31 cellular contexts compared by ENCODE assay signal in genomic region chr12:58586762-58587161, GRCh38.
"Had no signal": no experiment of that assay in that cellular context is flagged by ENCODE, and none has a peak within 500 bp of the region (broad histone marks: within the 10 kb centered on the region; RNA-seq: fewer than 3 reads in every experiment).

No MANE protein-coding gene starts in this region.

- H3K4me3 ChIP-seq: neural progenitor cell, ovary, psoas muscle, skin epidermis, smooth muscle cell, spleen, suprapubic skin, testis, tibial artery, transverse colon, upper lobe of right lung, uterus had no signal

- H3K9me3 ChIP-seq: ovary, psoas muscle, spleen, suprapubic skin, testis, tibial artery, transverse colon, upper lobe of right lung, uterus had no signal

- H3K27me3 ChIP-seq: neural progenitor cell, ovary, spleen, suprapubic skin, testis, tibial artery, transverse colon, upper lobe of right lung, uterus had no signal

- H3K36me3 ChIP-seq: neural progenitor cell, ovary, spleen, suprapubic skin, tibial artery, transverse colon, upper lobe of right lung, uterus had no signal

- H3K79me2 ChIP-seq: parathyroid adenoma had no signal

- H3K9ac ChIP-seq: neural progenitor cell, parathyroid adenoma had no signal

- H3K27me3 Mint-ChIP-seq: progenitor cell of endocrine pancreas; stimulated activated memory B cell treated with anti-CD40 and anti-IgM and Interleukin-4, amounts not matched to agents 10 μg/mL and 1 μg/mL and 100 μg/mL, for 72 hours; stimulated activated naive CD8-positive, alpha-beta T cell treated with anti-CD3 and anti-CD28 coated beads, Interleukin-15, amount 100 ng/mL, for 72 hours had no signal

- H3K4me3 Mint-ChIP-seq: natural killer cell; nephron; neural progenitor cell; stimulated activated memory B cell treated with anti-CD40 and anti-IgM and Interleukin-4, amounts not matched to agents 10 μg/mL and 1 μg/mL and 100 μg/mL, for 72 hours; stimulated activated naive CD8-positive, alpha-beta T cell treated with anti-CD3 and anti-CD28 coated beads, Interleukin-15, amount 100 ng/mL, for 72 hours; type B pancreatic cell had no signal

- H3K27ac Mint-ChIP-seq: natural killer cell; nephron; neural progenitor cell; progenitor cell of endocrine pancreas; stimulated activated memory B cell treated with anti-CD40 and anti-IgM and Interleukin-4, amounts not matched to agents 10 μg/mL and 1 μg/mL and 100 μg/mL, for 72 hours; stimulated activated naive CD8-positive, alpha-beta T cell treated with anti-CD3 and anti-CD28 coated beads, Interleukin-15, amount 100 ng/mL, for 72 hours; type B pancreatic cell had no signal

- H3K4me2 ChIP-seq: neural progenitor cell, smooth muscle cell had no signal

- H3K4me1 Mint-ChIP-seq: natural killer cell; stimulated activated memory B cell treated with anti-CD40 and anti-IgM and Interleukin-4, amounts not matched to agents 10 μg/mL and 1 μg/mL and 100 μg/mL, for 72 hours; stimulated activated naive CD8-positive, alpha-beta T cell treated with anti-CD3 and anti-CD28 coated beads, Interleukin-15, amount 100 ng/mL, for 72 hours had no signal

- H3K36me3 Mint-ChIP-seq: natural killer cell; neural progenitor cell; stimulated activated memory B cell treated with anti-CD40 and anti-IgM and Interleukin-4, amounts not matched to agents 10 μg/mL and 1 μg/mL and 100 μg/mL, for 72 hours; type B pancreatic cell had no signal

- H3K27ac ChIP-seq: neural progenitor cell, ovary, parathyroid adenoma, psoas muscle, skin epidermis, spleen, suprapubic skin, testis, tibial artery, transverse colon, upper lobe of right lung, uterus had no signal

- H3K9me3 Mint-ChIP-seq: nephron; neural progenitor cell; stimulated activated memory B cell treated with anti-CD40 and anti-IgM and Interleukin-4, amounts not matched to agents 10 μg/mL and 1 μg/mL and 100 μg/mL, for 72 hours; type B pancreatic cell had no signal

- H3K4me1 ChIP-seq: parathyroid adenoma, psoas muscle, spleen, testis, uterus had no signal

- H2AFZ ChIP-seq: neural progenitor cell, parathyroid adenoma had no signal

- DNase-seq: natural killer cell; occipital lobe; ovary; posterior cingulate gyrus; psoas muscle; right cardiac atrium; spleen; stimulated activated CD4-positive, alpha-beta T cell treated with anti-CD3 and anti-CD28 coated beads, Interleukin-12 subunit alpha, Interleukin-12 subunit beta, amount 100 ng/mL, for 4 hours; stimulated activated CD4-positive, alpha-beta T cell treated with anti-CD3 and anti-CD28 coated beads, Interleukin-1b, Interleukin-23, amount 100 ng/mL, for 48 hours; stimulated activated CD4-positive, alpha-beta T cell treated with anti-CD3 and anti-CD28 coated beads, Interleukin-4, amount 100 ng/mL, for 1 hour; stimulated activated CD4-positive, alpha-beta T cell treated with anti-CD3 and anti-CD28 coated beads, Interleukin-4, amount 100 ng/mL, for 4 hours; stimulated activated CD8-positive, alpha-beta memory T cell treated with anti-CD3 and anti-CD28 coated beads, Interleukin-4, amount 100 ng/mL, for 48 hours; stimulated activated naive CD4-positive, alpha-beta T cell; stimulated activated naive CD8-positive, alpha-beta T cell treated with anti-CD3 and anti-CD28 coated beads, Interleukin-15, amount 100 ng/mL, for 72 hours; stimulated activated naive CD8-positive, alpha-beta T cell treated with anti-CD3 and anti-CD28 coated beads, Interleukin-15, Interleukin-2, amounts not matched to agents 100 U/mL and 50 U/mL, for 24 hours; substantia nigra; testis; tibial artery; transverse colon; upper lobe of right lung; uterus had no signal

- ATAC-seq: natural killer cell; psoas muscle; right cardiac atrium; sciatic nerve; stimulated activated memory B cell treated with anti-CD40 and anti-IgM and Interleukin-4, amounts not matched to agents 10 μg/mL and 1 μg/mL and 100 μg/mL, for 72 hours; stimulated activated naive CD8-positive, alpha-beta T cell treated with anti-CD3 and anti-CD28 coated beads, Interleukin-15, amount 100 ng/mL, for 72 hours; stimulated activated naive CD8-positive, alpha-beta T cell treated with anti-CD3 and anti-CD28 coated beads, Interleukin-15, Interleukin-2, amounts not matched to agents 100 U/mL and 50 U/mL, for 24 hours; upper lobe of right lung had no signal
